Comparison of ENCODE assay signal across 7 cellular contexts in the genomic region with DNA sequence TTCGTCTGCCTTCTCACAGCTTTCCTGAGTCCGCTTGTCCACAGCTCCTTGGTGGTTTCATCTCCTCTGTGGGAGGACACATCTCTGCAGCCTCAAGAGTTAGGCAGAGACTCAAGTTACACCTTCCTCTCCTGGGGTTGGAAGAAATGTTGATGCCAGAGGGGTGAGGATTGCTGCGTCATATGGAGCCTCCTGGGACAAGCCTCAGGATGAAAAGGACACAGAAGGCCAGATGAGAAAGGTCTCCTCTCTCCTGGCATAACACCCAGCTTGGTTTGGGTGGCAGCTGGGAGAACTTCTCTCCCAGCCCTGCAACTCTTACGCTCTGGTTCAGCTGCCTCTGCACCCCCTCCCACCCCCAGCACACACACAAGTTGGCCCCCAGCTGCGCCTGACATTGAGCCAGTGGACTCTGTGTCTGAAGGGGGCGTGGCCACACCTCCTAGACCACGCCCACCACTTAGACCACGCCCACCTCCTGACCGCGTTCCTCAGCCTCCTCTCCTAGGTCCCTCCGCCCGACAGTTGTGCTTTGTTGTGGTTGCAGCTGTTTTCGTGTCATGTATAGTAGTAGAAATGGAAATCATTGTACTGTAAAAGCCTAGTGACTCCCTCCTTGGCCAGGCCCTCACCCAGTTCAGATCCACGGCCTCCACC. TPM values are rescaled to one million over a fixed set of nuclear protein-coding genes. Genes with fewer than 3 reads are reported as not detected.
DNase-seq lines count a peak whose midpoint lies in the region; ATAC-seq and TF ChIP-seq lines count a peak whose summit lies in the region.

No MANE protein-coding gene starts in this region.

- H3K23ac ChIP-seq in H9 (ENCODE audit: insufficient read length, low read depth, low read length) = no peak overlapping the region

- POLR2A ChIA-PET in T-cell (lab: Charles Lee) = interaction anchor here in 1 of 2 donors (0.6 kb wide), 1 partner anchor 144 kb away, joined by 3 read pairs; no protein-coding TSS in a partner anchor

- H3K79me2 ChIP-seq in H9 (ENCODE audit: insufficient read depth, low read length) = no peaks in the 10 kb centered on the region

- peak overlapping the region; percentile 40 to 91 (median 85); a peak in 4 of 7 replicates for H3K27ac Mint-ChIP-seq in H9
- H3K27ac Mint-ChIP-seq in T-cell = peak overlapping the region; percentile 0 to 13
- peak overlapping the region; percentile 21 for H3K27ac Mint-ChIP-seq in activated naive CD4-positive, alpha-beta T cell treated with anti-CD3 and anti-CD28 coated beads, Interleukin-2, amount 10 ng/mL, durations not matched to agents 7 days and 5 days

- no peaks in the 10 kb centered on the region for H3K27me3 ChIP-seq in H9 (ENCODE audit: insufficient read depth, low read length)

- H4K5ac ChIP-seq in H9 (ENCODE audit: insufficient read length, low read depth, low read length) = no peak overlapping the region

- no peak overlapping the region for H2AFZ ChIP-seq in H9 (ENCODE audit: low read length)

- intact Hi-C loops in sciatic nerve (cut with DNase I) = no loop called here

- no peaks in the 10 kb centered on the region for H3K9me3 Mint-ChIP-seq in H9
- no peaks in the 10 kb centered on the region for H3K9me3 Mint-ChIP-seq in T-cell
- H3K9me3 Mint-ChIP-seq in activated naive CD4-positive, alpha-beta T cell treated with anti-CD3 and anti-CD28 coated beads, Interleukin-2, amount 10 ng/mL, durations not matched to agents 7 days and 5 days = no peaks in the 10 kb centered on the region

- H3K4me1 ChIP-seq in H9 (ENCODE audit: insufficient read depth, low read length) = peaks cover 3% of the 10 kb centered on the region; the same call in 1 of the 2 replicates

- in situ Hi-C loops in G401 (cut with HindIII; ENCODE audit: low sequenced_read_pairs) = no loop called here

- H3K18ac ChIP-seq in H9 (ENCODE audit: insufficient read length, low read depth, low read length) = peak overlapping the region; percentile 10

- H4K20me1 ChIP-seq in H9 (ENCODE audit: control insufficient read depth, insufficient read depth, insufficient read length) = no peaks in the 10 kb centered on the region

- H3K4me2 ChIP-seq in H9 (ENCODE audit: insufficient read depth, insufficient read length, low read length) = no peak overlapping the region

- no peak overlapping the region for H4K8ac ChIP-seq in H9 (replicated peaks; ENCODE audit: insufficient read length, low read depth, low read length)

- no peaks in the 10 kb centered on the region for H3K23me2 ChIP-seq in H9 (ENCODE audit: insufficient read length, low read depth, low read length, poor library complexity, severe bottlenecking)

- CTCF ChIA-PET in T-cell (lab: Charles Lee) = interaction anchor here in 1 of 2 donors (0.5 kb wide), 1 partner anchor 536 kb away, joined by 3 read pairs; no protein-coding TSS in a partner anchor
- CTCF ChIA-PET in activated naive CD4-positive, alpha-beta T cell treated with anti-CD3 and anti-CD28 coated beads, Interleukin-2, amount 10 ng/mL, durations not matched to agents 7 days and 5 days (lab: Charles Lee) = interaction anchor here (0.9 to 1.5 kb wide), 4 partner anchors 8 to 201 kb away, joined by 3 to 6 read pairs (median 3); no protein-coding TSS in a partner anchor

- ATAC-seq in T-cell (replicated peaks in 1 of 4) (peak; percentile 93 to 98 (median 98)), sciatic nerve (peak; percentile 41), left lobe of liver (no peak), GM19463 (IDR thresholded peaks at IDR 0.05; ENCODE audit: unreplicated experiment) (no peak)

- H4K91ac ChIP-seq in H9 (ENCODE audit: insufficient read length, low read depth, low read length) = no peak overlapping the region

- no peak overlapping the region for H2BK120ac ChIP-seq in H9 (ENCODE audit: low read depth, low read length, poor library complexity, severe bottlenecking)

- no peak overlapping the region for H3K9ac ChIP-seq in H9 (ENCODE audit: extremely low read depth, insufficient read length, low read length)

- H3K4me3 Mint-ChIP-seq in H9 (no peak overlapping the region; a peak in 1 of 5 replicates), T-cell (peak overlapping the region; percentile 24 to 45 (median 45))
- H3K4me3 Mint-ChIP-seq in activated naive CD4-positive, alpha-beta T cell treated with anti-CD3 and anti-CD28 coated beads, Interleukin-2, amount 10 ng/mL, durations not matched to agents 7 days and 5 days = no peak overlapping the region

- DNase-seq in H9 = peak; percentile 88
- peak; percentile 67 to 84 (median 79) for DNase-seq in T-cell
- DNase-seq in activated naive CD4-positive, alpha-beta T cell treated with anti-CD3 and anti-CD28 coated beads, Interleukin-2, amount 10 ng/mL, durations not matched to agents 7 days and 5 days = peak; percentile 96
- no peak for DNase-seq in sciatic nerve (ENCODE audit: low spot score)
- DNase-seq in left lobe of liver (ENCODE audit: low spot score) = no peak
- DNase-seq in G401 (ENCODE audit: low spot score) = no peak

- no peak overlapping the region for H3K4ac ChIP-seq in H9 (ENCODE audit: low read depth, low read length)

- no peak overlapping the region for H2BK20ac ChIP-seq in H9 (ENCODE audit: low read depth, low read length, poor library complexity, severe bottlenecking)

- WGBS in H9 (ENCODE audit: extremely low coverage, insufficient read length, low lambda C conversion rate) = no CpG with 5 or more reads among the region's 14 CpGs

- H3K36me3 Mint-ChIP-seq in H9 (ENCODE audit: insufficient read depth in 1 of 3, low read depth in 3 of 3) = no peaks in the 10 kb centered on the region; a peak in 1 of 7 replicates
- H3K36me3 Mint-ChIP-seq in T-cell = no peaks in the 10 kb centered on the region
- no peaks in the 10 kb centered on the region for H3K36me3 Mint-ChIP-seq in activated naive CD4-positive, alpha-beta T cell treated with anti-CD3 and anti-CD28 coated beads, Interleukin-2, amount 10 ng/mL, durations not matched to agents 7 days and 5 days

- H3K79me1 ChIP-seq in H9 (ENCODE audit: insufficient read depth, low read depth, low read length, poor library complexity, severe bottlenecking) = no peaks in the 10 kb centered on the region

- TF ChIP-seq CTCF in H9 (conservative IDR thresholded peaks at IDR 0.05) = no peak

- no peak overlapping the region for H2AK5ac ChIP-seq in H9 (ENCODE audit: insufficient read length, low read length)

- H3K27me3 Mint-ChIP-seq in H9 (ENCODE audit: low read depth) = peaks cover 11% of the 10 kb centered on the region
- H3K27me3 Mint-ChIP-seq in T-cell = peaks cover under 1 to 1% of the 10 kb centered on the region in 2 donors
- peaks cover 89% of the 10 kb centered on the region for H3K27me3 Mint-ChIP-seq in activated naive CD4-positive, alpha-beta T cell treated with anti-CD3 and anti-CD28 coated beads, Interleukin-2, amount 10 ng/mL, durations not matched to agents 7 days and 5 days

- no peak overlapping the region for H2BK5ac ChIP-seq in H9 (ENCODE audit: insufficient read length, low read length)

- H2BK15ac ChIP-seq in H9 (ENCODE audit: low read depth, low read length) = no peak overlapping the region

- no peaks in the 10 kb centered on the region for H3K9me3 ChIP-seq in H9 (ENCODE audit: control insufficient read depth, low read depth, low read length)

- peaks cover 31 to 49% of the 10 kb centered on the region in 2 experiments for H3K4me1 Mint-ChIP-seq in H9
- peaks cover 15 to 20% (median 17%) of the 10 kb centered on the region in 3 donors for H3K4me1 Mint-ChIP-seq in T-cell
- H3K4me1 Mint-ChIP-seq in activated naive CD4-positive, alpha-beta T cell treated with anti-CD3 and anti-CD28 coated beads, Interleukin-2, amount 10 ng/mL, durations not matched to agents 7 days and 5 days = peaks cover 17% of the 10 kb centered on the region

- no peak overlapping the region for H3K56ac ChIP-seq in H9 (ENCODE audit: insufficient read length, low read depth, low read length)

- no peak overlapping the region for H3K27ac ChIP-seq in H9 (ENCODE audit: insufficient read length, low read depth, low read length)

- H2BK12ac ChIP-seq in H9 (ENCODE audit: insufficient read length, low read depth, low read length) = no peak overlapping the region

- H3T11ph ChIP-seq in H9 (ENCODE audit: low read length) = no peak overlapping the region

- H3K14ac ChIP-seq in H9 (ENCODE audit: insufficient read depth, low read length) = no peak overlapping the region; the same call in 1 of the 2 replicates

RNA-seq across cellular contexts. Expression of gene RASD2, which starts 11.7 kb away (rescaled TPM):
- total RNA-seq in H9 (2021) = 0.42 and 0.53 TPM in 2 replicates
- total RNA-seq in T-cell = 1 to 10 TPM in 2 of 5 donors, under 1 TPM in 1, not detected in 2; 0.19 to 1.7 (median 1.0) TPM
- total RNA-seq in sciatic nerve = 0.45 TPM
- total RNA-seq in left lobe of liver = not detected
- not detected in 2 replicates for total RNA-seq in G401 (2014; rRNA removed; shearing (Covaris generic))

Comparison
In these comparisons a context has a peak if more than half of its experiments do, and no peak if none do; other contexts are left out.
1. DNase-seq: peak in H9 (single experiment), T-cell (34 of 34) and activated naive CD4-positive, alpha-beta T cell treated with anti-CD3 and anti-CD28 coated beads, Interleukin-2, amount 10 ng/mL, durations not matched to agents 7 days and 5 days (single experiment); none in sciatic nerve (single experiment), left lobe of liver (single experiment) and G401 (single experiment).
2. H3K27ac Mint-ChIP-seq: peak in every context shown above with its lines; median percentile 85 in H9; 21 in activated naive CD4-positive, alpha-beta T cell treated with anti-CD3 and anti-CD28 coated beads, Interleukin-2, amount 10 ng/mL, durations not matched to agents 7 days and 5 days; 6 in T-cell.
3. H3K4me3 Mint-ChIP-seq: peak in T-cell (3 of 3); none in H9 (0 of 2) and activated naive CD4-positive, alpha-beta T cell treated with anti-CD3 and anti-CD28 coated beads, Interleukin-2, amount 10 ng/mL, durations not matched to agents 7 days and 5 days (single experiment).
4. ATAC-seq: peak in T-cell (4 of 4) and sciatic nerve (single experiment); none in left lobe of liver (single experiment) and GM19463 (single experiment).